ENCODE assay signal across 29 cellular contexts in genomic region chr11:114929351-114929750, GRCh38.
"Had no signal": no experiment of that assay in that cellular context is flagged by ENCODE, and none has a peak within 500 bp of the region (broad histone marks: within the 10 kb centered on the region; RNA-seq: fewer than 3 reads in every experiment).

No MANE protein-coding gene starts in this region.

- H3K27ac ChIP-seq: adrenal gland, ascending aorta, breast epithelium, cardiac muscle cell, colonic mucosa, epithelial cell of prostate, esophagus squamous epithelium, gastroesophageal sphincter had no signal

- H3K9me3 ChIP-seq: adrenal gland, ascending aorta, colonic mucosa had no signal

- DNase-seq: activated CD4-positive, alpha-beta memory T cell treated with anti-CD3 and anti-CD28 coated beads for 36 hours; activated CD4-positive, alpha-beta T cell treated with anti-CD3 and anti-CD28 coated beads for 36 hours; activated CD4-positive, alpha-beta T cell treated with anti-CD3 and anti-CD28 coated beads, Interleukin-2, amount 10 ng/mL, durations not matched to agents 24 days and 14 days; activated CD4-positive, CD25-positive, alpha-beta regulatory T cell; activated CD4-positive, CD25-positive, alpha-beta regulatory T cell treated with anti-CD3 and anti-CD28 coated beads, Interleukin-2, amount 50 U/mL, for 72 hours; activated CD8-positive, alpha-beta memory T cell treated with anti-CD3 and anti-CD28 coated beads, Interleukin-2, amount 10 ng/mL, durations not matched to agents 7 days and 5 days; activated CD8-positive, alpha-beta memory T cell treated with anti-CD3 and anti-CD28 coated beads, Interleukin-2, amount 50 U/mL, for 4 hours; activated CD8-positive, alpha-beta T cell treated with anti-CD3 and anti-CD28 coated beads, Interleukin-2, amount 10 ng/mL, durations not matched to agents 7 days and 5 days; activated effector memory CD4-positive, alpha-beta T cell treated with anti-CD3 and anti-CD28 coated beads, Interleukin-2, amount 50 U/mL, for 16 hours; activated naive CD4-positive, alpha-beta T cell treated with anti-CD3 and anti-CD28 coated beads for 36 hours; activated naive CD8-positive, alpha-beta T cell treated with anti-CD3 and anti-CD28 coated beads for 36 hours; activated naive CD8-positive, alpha-beta T cell treated with anti-CD3 and anti-CD28 coated beads, Interleukin-2, amount 50 U/mL, for 24 hours; activated T-cell treated with anti-CD3 and anti-CD28 coated beads, Interleukin-2, amount 50 U/mL, for 1 hour; activated T-cell treated with anti-CD3 and anti-CD28 coated beads, Interleukin-2, amount 50 U/mL, for 48 hours; adrenal gland; amygdala; central memory CD4-positive, alpha-beta T cell; colonic mucosa; effector CD8-positive, alpha-beta T cell; esophagus squamous epithelium; foreskin melanocyte; T-helper 1 cell; T-helper 17 cell; T1000 had no signal

- H3K4me3 ChIP-seq: adrenal gland, ascending aorta, breast epithelium, cardiac muscle cell, colonic mucosa, esophagus squamous epithelium, gastroesophageal sphincter had no signal

- H3K4me1 ChIP-seq: adrenal gland, ascending aorta, breast epithelium, colonic mucosa, esophagus squamous epithelium, gastroesophageal sphincter had no signal

- H3K27me3 ChIP-seq: adrenal gland, ascending aorta, breast epithelium, cardiac muscle cell, colonic mucosa, esophagus squamous epithelium, gastroesophageal sphincter had no signal

- H3K36me3 ChIP-seq: adrenal gland, ascending aorta, breast epithelium, cardiac muscle cell, colonic mucosa, esophagus squamous epithelium, gastroesophageal sphincter had no signal
